Comparison of ENCODE assay signal across 9 cellular contexts in the genomic region with DNA sequence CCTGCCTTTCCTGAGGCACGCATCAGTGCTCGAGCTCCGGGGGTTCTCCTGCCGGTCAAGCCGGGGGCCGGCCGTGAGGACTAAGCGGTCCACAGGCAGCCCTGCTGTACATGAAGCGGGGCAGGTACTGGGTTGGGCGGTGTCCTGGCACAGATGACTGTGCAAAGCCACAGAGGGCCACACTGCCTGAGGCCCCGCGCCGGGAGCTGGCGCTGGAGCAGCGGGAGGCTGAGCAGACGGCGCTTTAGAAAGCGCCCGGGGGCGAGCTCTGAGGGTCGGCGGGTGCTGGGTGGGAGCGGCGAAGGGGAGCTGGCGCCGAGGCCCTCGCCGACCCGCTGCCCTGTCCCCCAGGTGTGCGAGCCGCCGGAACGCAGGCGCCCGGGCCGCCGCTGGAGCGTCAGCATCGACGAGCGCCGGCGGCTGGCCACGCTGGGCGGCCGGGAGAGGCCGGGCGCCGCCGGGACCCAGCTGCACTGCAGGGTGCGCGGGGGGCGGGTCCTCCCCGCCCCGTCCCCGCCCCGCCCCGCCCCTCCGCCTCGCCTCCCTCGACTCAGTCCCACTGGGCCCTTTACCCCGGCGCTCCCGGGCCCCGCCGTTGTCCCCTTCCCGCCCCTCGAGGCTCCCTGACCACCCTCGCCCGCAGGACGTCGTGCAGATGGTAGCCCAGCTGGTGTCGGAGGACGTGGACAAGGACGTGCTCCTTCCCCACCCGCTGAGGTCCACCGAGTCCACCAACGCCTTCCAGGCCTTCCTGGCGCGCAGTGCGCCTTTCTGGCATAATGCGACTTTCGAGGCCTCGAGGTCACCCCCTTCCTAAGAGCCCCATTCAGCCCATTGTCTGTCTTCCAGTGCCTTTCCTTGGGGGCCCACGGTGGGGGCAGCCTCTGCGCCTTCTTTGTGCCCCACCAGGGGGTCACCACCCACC. TPM values are rescaled to one million over a fixed set of nuclear protein-coding genes. Genes with fewer than 3 reads are reported as not detected.
DNase-seq lines count a peak whose midpoint lies in the region; ATAC-seq and TF ChIP-seq lines count a peak whose summit lies in the region.
"Had no signal": no experiment of that assay in that cellular context is flagged by ENCODE, and none has a peak within 500 bp of the region (broad histone marks: within the 10 kb centered on the region; RNA-seq: fewer than 3 reads in every experiment).

No MANE protein-coding gene starts in this region.

- H3K9me3 ChIP-seq in heart left ventricle = no peaks in the 10 kb centered on the region

- TF ChIP-seq POLR2A in heart left ventricle (IDR thresholded peaks at IDR 0.05) = no peak

- H3K27me3 Mint-ChIP-seq in activated T-helper 17 cell treated with anti-CD3 and anti-CD28 coated beads, Interleukin-2, amount 50 U/mL, for 72 hours = peaks cover 12% of the 10 kb centered on the region
- H3K27me3 Mint-ChIP-seq in activated CD4-positive, alpha-beta memory T cell treated with anti-CD3 and anti-CD28 coated beads for 36 hours = peaks cover 16% of the 10 kb centered on the region

- POLR2A ChIA-PET in activated CD4-positive, alpha-beta memory T cell treated with anti-CD3 and anti-CD28 coated beads for 36 hours (lab: Charles Lee) = no interaction called here

- no peaks in the 10 kb centered on the region for H3K36me3 Mint-ChIP-seq in activated T-helper 17 cell treated with anti-CD3 and anti-CD28 coated beads, Interleukin-2, amount 50 U/mL, for 72 hours (ENCODE audit: low read depth)
- H3K36me3 Mint-ChIP-seq in activated CD4-positive, alpha-beta memory T cell treated with anti-CD3 and anti-CD28 coated beads for 36 hours = no peaks in the 10 kb centered on the region

- 9 to 42% (median 12%) methylated on average over 23 to 86 of the region's 86 CpGs for WGBS in heart left ventricle, 4 donors

- TF ChIP-seq CTCF in heart left ventricle (IDR thresholded peaks at IDR 0.05) = no peak

- no peak overlapping the region for H3K27ac Mint-ChIP-seq in activated T-helper 17 cell treated with anti-CD3 and anti-CD28 coated beads, Interleukin-2, amount 50 U/mL, for 72 hours
- no peak overlapping the region for H3K27ac Mint-ChIP-seq in activated CD4-positive, alpha-beta memory T cell treated with anti-CD3 and anti-CD28 coated beads for 36 hours

- H3K4me1 Mint-ChIP-seq in activated T-helper 17 cell treated with anti-CD3 and anti-CD28 coated beads, Interleukin-2, amount 50 U/mL, for 72 hours = no peaks in the 10 kb centered on the region
- H3K4me1 Mint-ChIP-seq in activated CD4-positive, alpha-beta memory T cell treated with anti-CD3 and anti-CD28 coated beads for 36 hours (ENCODE audit: low read depth) = peaks cover 9% of the 10 kb centered on the region

- no peak overlapping the region for H3K27ac ChIP-seq in heart left ventricle

- H3K27me3 ChIP-seq in heart left ventricle = peaks cover 0 to 29% (median 0%) of the 10 kb centered on the region in 9 donors

- no peak overlapping the region for H3K4me3 Mint-ChIP-seq in activated T-helper 17 cell treated with anti-CD3 and anti-CD28 coated beads, Interleukin-2, amount 50 U/mL, for 72 hours
- H3K4me3 Mint-ChIP-seq in activated CD4-positive, alpha-beta memory T cell treated with anti-CD3 and anti-CD28 coated beads for 36 hours = no peak overlapping the region

- ATAC-seq in activated T-helper 17 cell treated with anti-CD3 and anti-CD28 coated beads, Interleukin-2, amount 50 U/mL, for 72 hours (replicated peaks) = peak; percentile 61
- peak in 3 of 4 donors; percentile 40 to 65 (median 62) for ATAC-seq in heart left ventricle
- peak; percentile 56 for ATAC-seq in sciatic nerve
- no peak for ATAC-seq in HG03159 (IDR thresholded peaks at IDR 0.05; ENCODE audit: unreplicated experiment)
- no peak for ATAC-seq in GM18861 (IDR thresholded peaks at IDR 0.05; ENCODE audit: unreplicated experiment)

- peaks cover 0 to 32% (median 18%) of the 10 kb centered on the region in 12 donors for H3K4me1 ChIP-seq in heart left ventricle

- H3K36me3 ChIP-seq in heart left ventricle = no peaks in the 10 kb centered on the region

- no peaks in the 10 kb centered on the region for H3K9me3 Mint-ChIP-seq in activated T-helper 17 cell treated with anti-CD3 and anti-CD28 coated beads, Interleukin-2, amount 50 U/mL, for 72 hours
- no peaks in the 10 kb centered on the region for H3K9me3 Mint-ChIP-seq in activated CD4-positive, alpha-beta memory T cell treated with anti-CD3 and anti-CD28 coated beads for 36 hours

- DNase-seq in COLO668 (lab: John Stamatoyannopoulos, UW; ENCODE audit: unreplicated experiment) = peak; percentile 85
- DNase-seq in HuH-7 (ENCODE audit: low spot score) = peak; percentile 86
- DNase-seq in heart left ventricle = peak in 2 of 5 donors; percentile 39 to 77
- peak; percentile 62 for DNase-seq in sciatic nerve (ENCODE audit: low spot score)
- no peak for DNase-seq in activated CD4-positive, alpha-beta memory T cell treated with anti-CD3 and anti-CD28 coated beads for 36 hours

- peak overlapping the region in 11 of 12 donors; percentile 8 to 53 (median 41) for H3K4me3 ChIP-seq in heart left ventricle

- CTCF ChIA-PET in activated CD4-positive, alpha-beta memory T cell treated with anti-CD3 and anti-CD28 coated beads for 36 hours (lab: Charles Lee) = interaction anchor here (1.0 kb wide), 1 partner anchor 70 kb away, joined by 4 read pairs; no protein-coding TSS in a partner anchor

- intact Hi-C loops in heart left ventricle (cut with DNase I) (loop anchor here in 1 of 10 donors (10.0 kb wide), 1 partner anchor 74 kb away; a partner anchor contains a TSS), sciatic nerve (cut with DNase I) (no loop called here)
- intact Hi-C loops in activated CD4-positive, alpha-beta memory T cell treated with anti-CD3 and anti-CD28 coated beads for 36 hours (cut with micrococcal nuclease) = no loop called here

RNA-seq across cellular contexts. Expression of a gene that starts 8.3 kb away (rescaled TPM):
- total RNA-seq in activated T-helper 17 cell treated with anti-CD3 and anti-CD28 coated beads, Interleukin-2, amount 50 U/mL, for 72 hours = 100 to 1,000 TPM in 1 of 2 donors, 10 to 100 TPM in 1; 99.4 to 144 TPM
- 100 to 1,000 TPM in 7 of 9 donors, 10 to 100 TPM in 2; 71.8 to 169 (median 109) TPM for total RNA-seq in heart left ventricle
- 100 to 1,000 TPM; 103 to 191 TPM for polyA plus RNA-seq in heart left ventricle
- 95.2 TPM for total RNA-seq in sciatic nerve
- total RNA-seq in activated CD4-positive, alpha-beta memory T cell treated with anti-CD3 and anti-CD28 coated beads for 36 hours = 100 to 1,000 TPM; 107 to 109 TPM

RNA-seq across cellular contexts. Expression of a gene that starts 12.9 kb away (rescaled TPM):
- 1 to 10 TPM in 1 of 2 donors, under 1 TPM in 1; 0.95 to 3.7 TPM for total RNA-seq in activated T-helper 17 cell treated with anti-CD3 and anti-CD28 coated beads, Interleukin-2, amount 50 U/mL, for 72 hours
- total RNA-seq in heart left ventricle = 1 to 10 TPM in 1 of 9 donors, under 1 TPM in 6, not detected in 2; 0.14 to 1.8 (median 0.82) TPM
- polyA plus RNA-seq in heart left ventricle = under 1 TPM in 1 of 2 donors, not detected in 1; 0.06 TPM
- total RNA-seq in sciatic nerve = 6.0 TPM
- under 1 TPM; 0.83 to 0.90 TPM for total RNA-seq in activated CD4-positive, alpha-beta memory T cell treated with anti-CD3 and anti-CD28 coated beads for 36 hours
- total RNA-seq: HT1080 had no signal

Comparison
In these comparisons a context has a peak if more than half of its experiments do, and no peak if none do; other contexts are left out.
1. ATAC-seq: peak in activated T-helper 17 cell treated with anti-CD3 and anti-CD28 coated beads, Interleukin-2, amount 50 U/mL, for 72 hours (single experiment), heart left ventricle (3 of 4) and sciatic nerve (single experiment); none in HG03159 (single experiment) and GM18861 (single experiment).